In genomic region chr3:177286034-177286433, GRCh38 we compare ENCODE assay signal across 16 cellular contexts.
DNase-seq lines count a peak whose midpoint lies in the region; ATAC-seq and TF ChIP-seq lines count a peak whose summit lies in the region.
"Had no signal": no experiment of that assay in that cellular context is flagged by ENCODE, and none has a peak within 500 bp of the region (broad histone marks: within the 10 kb centered on the region; RNA-seq: fewer than 3 reads in every experiment).

No MANE protein-coding gene starts in this region.

- ATAC-seq in GM18870 (IDR thresholded peaks at IDR 0.05; ENCODE audit: unreplicated experiment) (no peak), HG03520 (IDR thresholded peaks at IDR 0.05; ENCODE audit: unreplicated experiment) (no peak)
- ATAC-seq: stimulated activated naive B cell treated with anti-CD40 and anti-IgM and Interleukin-4, amounts not matched to agents 10 μg/mL and 1 μg/mL and 100 μg/mL, for 72 hours had no signal

- H3K36me3 ChIP-seq in HEK293 (ENCODE audit: control insufficient read depth in 2 of 2, insufficient read depth in 1 of 2, low read length in 2 of 2): no peaks in the 10 kb centered on the region
- no peaks in the 10 kb centered on the region for H3K36me3 ChIP-seq in colonic mucosa
- no peaks in the 10 kb centered on the region for H3K36me3 ChIP-seq in mucosa of rectum (ENCODE audit: control insufficient read depth in 2 of 2, insufficient read depth in 2 of 2, low read length in 2 of 2)
- H3K36me3 ChIP-seq in tibial nerve: no peaks in the 10 kb centered on the region
- H3K36me3 ChIP-seq: Peyer's patch had no signal

- WGBS in tibial nerve, 2 donors: 94 to 95% methylated on average over 2 of the region's 2 CpGs

- H3K27ac ChIP-seq in HEK293 (ENCODE audit: extremely low read depth, low read depth, low read length) (no peak overlapping the region), colonic mucosa (peak overlapping the region; percentile 68), mucosa of rectum (ENCODE audit: low read depth in 2 of 2, low read length in 2 of 2) (peak overlapping the region; percentile 59 to 67), tibial nerve (no peak overlapping the region)
- H3K27ac ChIP-seq: C4-2B had no signal

- CTCF ChIA-PET in HEK293 (lab: Yijun Ruan, JAX): no interaction called here

- H3K4me1 ChIP-seq in HEK293 (ENCODE audit: control insufficient read depth, insufficient read depth, low read length) (no peaks in the 10 kb centered on the region), colonic mucosa (peaks cover 9% of the 10 kb centered on the region), mucosa of rectum (ENCODE audit: control insufficient read depth in 2 of 2, insufficient read depth in 2 of 2, low read length in 2 of 2) (peaks cover 19 to 40% of the 10 kb centered on the region in 2 donors), tibial nerve (peaks cover 0 to 10% (median 7%) of the 10 kb centered on the region in 4 donors)

- intact Hi-C loops in colonic mucosa (cut with DNase I): no loop called here

- TF ChIP-seq CTCF in HEK293 (tag by site-specific recombination; IDR thresholded peaks at IDR 0.05) (no peak), colonic mucosa (IDR thresholded peaks at IDR 0.05) (no peak), tibial nerve (IDR thresholded peaks at IDR 0.05) (no peak)

- POLR2A ChIA-PET in HEK293 (lab: Yijun Ruan, JAX): no interaction called here

- TF ChIP-seq POLR2A in tibial nerve (IDR thresholded peaks at IDR 0.05): no peak

- DNase-seq in NCI-H2029 treated with DMSO at 0.1 percent for 48 hours (lab: John Stamatoyannopoulos, UW): peak; percentile 94
- no peak for DNase-seq in colonic mucosa
- no peak for DNase-seq in tibial nerve (ENCODE audit: low spot score in 2 of 2)
- no peak for DNase-seq in NCI-H1048 (lab: John Stamatoyannopoulos, UW)
- DNase-seq: activated CD4-positive, alpha-beta T cell treated with anti-CD3 and anti-CD28 coated beads, Interleukin-2, amount 10 ng/mL, durations not matched to agents 24 days and 14 days; amniotic stem cell; NCI-H226; Peyer's patch; stimulated activated naive B cell treated with anti-CD40 and anti-IgM and Interleukin-4, amounts not matched to agents 10 μg/mL and 1 μg/mL and 100 μg/mL, for 72 hours; T-helper 9 cell had no signal

- no peaks in the 10 kb centered on the region for H3K9me3 ChIP-seq in HEK293 (ENCODE audit: control insufficient read depth, insufficient read depth, low read depth, low read length)
- H3K9me3 ChIP-seq in colonic mucosa: no peaks in the 10 kb centered on the region
- H3K9me3 ChIP-seq in mucosa of rectum (ENCODE audit: control insufficient read depth in 2 of 2, low read length in 2 of 2): no peaks in the 10 kb centered on the region
- no peaks in the 10 kb centered on the region for H3K9me3 ChIP-seq in tibial nerve
- H3K9me3 ChIP-seq: Peyer's patch had no signal

- H3K4me3 ChIP-seq in HEK293 (ENCODE audit: low read depth, low read length) (no peak overlapping the region), colonic mucosa (no peak overlapping the region), mucosa of rectum (ENCODE audit: low read length in 2 of 2) (no peak overlapping the region), tibial nerve (no peak overlapping the region)
- H3K4me3 ChIP-seq: lung, Peyer's patch had no signal

- no peak for TF ChIP-seq EP300 in tibial nerve (IDR thresholded peaks at IDR 0.05)

- H3K27me3 ChIP-seq in colonic mucosa (no peaks in the 10 kb centered on the region), mucosa of rectum (ENCODE audit: control insufficient read depth in 2 of 2, insufficient read depth in 2 of 2, low read length in 2 of 2) (no peaks in the 10 kb centered on the region), tibial nerve (no peaks in the 10 kb centered on the region)
- H3K27me3 ChIP-seq: Peyer's patch had no signal

- H3K9ac ChIP-seq in colonic mucosa (ENCODE audit: low read depth in 2 of 2, low read length in 2 of 2) (no peak overlapping the region), mucosa of rectum (ENCODE audit: low read depth in 1 of 2, low read length in 2 of 2) (no peak overlapping the region)

TF ChIP-seq in HEK293, 187 proteins besides CTCF, POLR2A, EP300 and RAD21:
- TF ChIP-seq ZNF280D (tag by site-specific recombination; IDR thresholded peaks at IDR 0.05) (no peak), ZNF366 (tag by site-specific recombination; conservative IDR thresholded peaks at IDR 0.05) (0 out of 2 replicates have a peak, but pooled peaks have one; percentile 15), ZNF777 (tag by site-specific recombination; IDR thresholded peaks at IDR 0.05; ENCODE audit: borderline replicate concordance) (no peak), GFI1B (tag by site-specific recombination; IDR thresholded peaks at IDR 0.05) (peak; percentile 66; the same call in 1 of the 2 replicates), ZNF140 (tag by site-specific recombination; IDR thresholded peaks at IDR 0.05) (no peak), ZNF433 (tag by site-specific recombination; IDR thresholded peaks at IDR 0.05; ENCODE audit: low read depth) (no peak)
- TF ChIP-seq, protein P1, sequence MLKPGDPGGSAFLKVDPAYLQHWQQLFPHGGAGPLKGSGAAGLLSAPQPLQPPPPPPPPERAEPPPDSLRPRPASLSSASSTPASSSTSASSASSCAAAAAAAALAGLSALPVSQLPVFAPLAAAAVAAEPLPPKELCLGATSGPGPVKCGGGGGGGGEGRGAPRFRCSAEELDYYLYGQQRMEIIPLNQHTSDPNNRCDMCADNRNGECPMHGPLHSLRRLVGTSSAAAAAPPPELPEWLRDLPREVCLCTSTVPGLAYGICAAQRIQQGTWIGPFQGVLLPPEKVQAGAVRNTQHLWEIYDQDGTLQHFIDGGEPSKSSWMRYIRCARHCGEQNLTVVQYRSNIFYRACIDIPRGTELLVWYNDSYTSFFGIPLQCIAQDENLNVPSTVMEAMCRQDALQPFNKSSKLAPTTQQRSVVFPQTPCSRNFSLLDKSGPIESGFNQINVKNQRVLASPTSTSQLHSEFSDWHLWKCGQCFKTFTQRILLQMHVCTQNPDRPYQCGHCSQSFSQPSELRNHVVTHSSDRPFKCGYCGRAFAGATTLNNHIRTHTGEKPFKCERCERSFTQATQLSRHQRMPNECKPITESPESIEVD (tag by site-specific recombination; IDR thresholded peaks at IDR 0.05): peak; percentile 29; the same call in 1 of the 2 replicates

Comparison
In these comparisons a context has a peak if more than half of its experiments do, and no peak if none do; other contexts are left out.
1. H3K27ac ChIP-seq: peak in colonic mucosa (single experiment) and mucosa of rectum (2 of 2); none in HEK293 (single experiment) and tibial nerve (0 of 4).